Comparison of ENCODE assay signal across 1 cellular context in the genomic region with DNA sequence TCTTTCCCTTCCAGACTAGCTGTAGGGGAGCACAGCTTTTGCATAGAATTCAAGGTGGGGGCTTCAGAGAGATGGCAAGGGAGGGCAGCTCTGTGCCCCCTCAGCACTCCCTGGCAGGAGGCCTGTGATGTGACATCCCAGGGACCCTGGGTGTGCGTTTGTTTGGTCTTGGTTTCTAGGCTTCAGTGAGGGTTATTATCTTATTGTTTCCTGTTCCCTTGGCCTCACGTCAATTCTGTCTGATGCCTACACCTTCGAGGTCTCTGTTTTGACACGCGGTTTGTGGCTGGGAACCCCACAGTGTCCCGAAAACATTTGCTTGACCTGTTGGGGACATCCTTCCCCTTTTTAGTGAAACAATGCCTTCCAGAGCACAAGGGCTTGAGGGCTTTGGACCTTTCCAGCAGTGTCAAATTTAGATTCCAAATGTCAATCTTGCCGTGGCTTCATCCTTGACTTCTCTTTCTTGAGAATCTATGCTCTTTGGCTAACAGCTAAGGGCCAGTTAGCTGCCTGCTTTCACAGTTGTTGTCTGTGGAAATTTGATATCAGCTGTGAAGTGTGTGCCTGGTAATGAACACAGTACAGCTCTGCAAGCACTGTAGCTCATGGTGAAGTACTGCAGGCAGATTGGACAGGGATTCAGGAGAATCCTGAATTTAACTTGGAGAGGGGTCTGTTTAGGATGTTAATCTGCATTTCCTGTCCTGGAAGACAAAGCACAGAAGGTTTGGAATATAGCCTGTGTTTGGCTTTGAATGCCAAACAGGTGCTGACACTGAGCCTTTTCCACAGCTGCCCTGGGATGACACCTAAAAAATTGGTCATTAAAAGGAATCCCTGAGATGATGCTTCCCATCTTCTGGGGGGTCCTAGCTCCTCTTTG.
TF ChIP-seq lines count a peak whose summit lies in the region.

No MANE protein-coding gene starts in this region.

TF ChIP-seq in GM23338, 12 proteins besides CTCF, POLR2A, EP300 and RAD21 (continued from another document):
- TF ChIP-seq, protein P1, sequence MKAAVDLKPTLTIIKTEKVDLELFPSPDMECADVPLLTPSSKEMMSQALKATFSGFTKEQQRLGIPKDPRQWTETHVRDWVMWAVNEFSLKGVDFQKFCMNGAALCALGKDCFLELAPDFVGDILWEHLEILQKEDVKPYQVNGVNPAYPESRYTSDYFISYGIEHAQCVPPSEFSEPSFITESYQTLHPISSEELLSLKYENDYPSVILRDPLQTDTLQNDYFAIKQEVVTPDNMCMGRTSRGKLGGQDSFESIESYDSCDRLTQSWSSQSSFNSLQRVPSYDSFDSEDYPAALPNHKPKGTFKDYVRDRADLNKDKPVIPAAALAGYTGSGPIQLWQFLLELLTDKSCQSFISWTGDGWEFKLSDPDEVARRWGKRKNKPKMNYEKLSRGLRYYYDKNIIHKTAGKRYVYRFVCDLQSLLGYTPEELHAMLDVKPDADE (IDR thresholded peaks at IDR 0.05) = no peak
- TF ChIP-seq ZNF331 (CRISPR knock-in tag; IDR thresholded peaks at IDR 0.05; ENCODE audit: low read depth) (no peak), JUNB (IDR thresholded peaks at IDR 0.05; ENCODE audit: unreplicated experiment) (no peak), CREB1 (CRISPR knock-in tag; IDR thresholded peaks at IDR 0.05; ENCODE audit: low read depth) (no peak), NANOG (IDR thresholded peaks at IDR 0.05; ENCODE audit: borderline replicate concordance) (no peak), EZH2phosphoT487 (IDR thresholded peaks at IDR 0.05; ENCODE audit: unreplicated experiment) (no peak), STAT1 (IDR thresholded peaks at IDR 0.05; ENCODE audit: unreplicated experiment) (no peak), EZH2 (IDR thresholded peaks at IDR 0.05; ENCODE audit: low read depth, unreplicated experiment) (no peak)
